8 cellular contexts compared by ENCODE assay signal in the genomic region with DNA sequence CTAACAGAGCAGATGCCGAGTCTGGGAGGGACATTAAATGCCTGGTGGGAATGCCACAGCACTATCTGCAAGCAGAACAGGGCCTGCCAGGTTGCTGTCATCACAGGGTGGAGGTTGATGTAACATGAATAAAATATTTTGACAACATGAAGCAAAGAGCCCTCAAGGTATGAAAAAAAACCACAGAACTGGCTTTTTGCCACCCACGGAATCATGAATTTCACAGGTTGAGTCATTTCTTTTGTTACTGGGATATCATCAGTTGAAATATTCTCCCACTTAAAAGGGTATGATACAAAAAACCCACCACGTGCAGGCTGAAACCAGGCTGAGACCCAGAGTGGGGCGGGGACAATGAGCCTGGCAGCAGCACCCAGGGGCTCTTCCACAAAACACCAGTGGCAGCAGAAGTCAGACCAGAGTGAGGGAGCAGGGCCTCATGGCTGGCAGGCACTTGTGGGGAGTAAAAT.
A peak's percentile ranks its signal among the peaks of the same experiment; 100 is the strongest.
DNase-seq lines count a peak whose midpoint lies in the region; ATAC-seq and TF ChIP-seq lines count a peak whose summit lies in the region.

No MANE protein-coding gene starts in this region.

- no peaks in the 10 kb centered on the region for H3K27me3 Mint-ChIP-seq in activated T-helper 2 cell treated with anti-CD3 and anti-CD28 coated beads, Interferon-gamma antibody, Interleukin-2, Interleukin-4, amounts not matched to agents 10 μg/mL and 5 μg/mL and 100 μg/mL, durations not matched to agents 14 hours and 24 hours and 36 hours (ENCODE audit: low read depth)

- DNase-seq in AG08395 (ENCODE audit: low spot score), result peak; percentile 71
- DNase-seq in activated T-helper 2 cell treated with anti-CD3 and anti-CD28 coated beads, Interferon-gamma antibody, Interleukin-2, Interleukin-4, amounts not matched to agents 10 μg/mL and 5 μg/mL and 100 μg/mL, durations not matched to agents 14 hours and 24 hours and 36 hours (ENCODE audit: low spot score), result peak; percentile 15
- peak; percentile 62 for DNase-seq in kidney epithelial cell (ENCODE audit: low read depth)
- no peak for DNase-seq in stimulated activated naive CD4-positive, alpha-beta T cell treated with Interleukin-2 at 50 U/mL for 16 hours (lab: John Stamatoyannopoulos, UW)
- no peak for DNase-seq in NCI-H526 (lab: John Stamatoyannopoulos, UW)

- ATAC-seq in HG03565 (IDR thresholded peaks at IDR 0.05; ENCODE audit: unreplicated experiment) (peak; percentile 59), HG03045 (IDR thresholded peaks at IDR 0.05; ENCODE audit: unreplicated experiment) (no peak), GM21737 (IDR thresholded peaks at IDR 0.05; ENCODE audit: unreplicated experiment) (no peak)

- no peaks in the 10 kb centered on the region for H3K36me3 ChIP-seq in kidney epithelial cell (ENCODE audit: control insufficient read depth, insufficient read depth, low read length)

- TF ChIP-seq CTCF in kidney epithelial cell (IDR thresholded peaks at IDR 0.05; ENCODE audit: insufficient read depth, low read length, poor library complexity, severe bottlenecking), result no peak

- H3K27me3 ChIP-seq in kidney epithelial cell (ENCODE audit: control insufficient read depth, insufficient read depth, low read length), result no peaks in the 10 kb centered on the region

- intact Hi-C loops in activated T-helper 2 cell treated with anti-CD3 and anti-CD28 coated beads, Interferon-gamma antibody, Interleukin-2, Interleukin-4, amounts not matched to agents 10 μg/mL and 5 μg/mL and 100 μg/mL, durations not matched to agents 14 hours and 24 hours and 36 hours (cut with micrococcal nuclease), result loop anchor here (1.0 to 5.0 kb wide), 4 partner anchors 34 to 121 kb away; no protein-coding TSS in a partner anchor

- peaks cover 5% of the 10 kb centered on the region for H3K4me1 Mint-ChIP-seq in activated T-helper 2 cell treated with anti-CD3 and anti-CD28 coated beads, Interferon-gamma antibody, Interleukin-2, Interleukin-4, amounts not matched to agents 10 μg/mL and 5 μg/mL and 100 μg/mL, durations not matched to agents 14 hours and 24 hours and 36 hours (ENCODE audit: low read depth)

- peak overlapping the region; percentile 44 for H3K27ac Mint-ChIP-seq in activated T-helper 2 cell treated with anti-CD3 and anti-CD28 coated beads, Interferon-gamma antibody, Interleukin-2, Interleukin-4, amounts not matched to agents 10 μg/mL and 5 μg/mL and 100 μg/mL, durations not matched to agents 14 hours and 24 hours and 36 hours

- H3K36me3 Mint-ChIP-seq in activated T-helper 2 cell treated with anti-CD3 and anti-CD28 coated beads, Interferon-gamma antibody, Interleukin-2, Interleukin-4, amounts not matched to agents 10 μg/mL and 5 μg/mL and 100 μg/mL, durations not matched to agents 14 hours and 24 hours and 36 hours (ENCODE audit: low read depth), result no peaks in the 10 kb centered on the region

- H3K4me3 ChIP-seq in kidney epithelial cell (ENCODE audit: low read depth, low read length), result no peak overlapping the region

- H3K4me3 Mint-ChIP-seq in activated T-helper 2 cell treated with anti-CD3 and anti-CD28 coated beads, Interferon-gamma antibody, Interleukin-2, Interleukin-4, amounts not matched to agents 10 μg/mL and 5 μg/mL and 100 μg/mL, durations not matched to agents 14 hours and 24 hours and 36 hours (ENCODE audit: low read depth), result no peak overlapping the region

- no peaks in the 10 kb centered on the region for H3K9me3 Mint-ChIP-seq in activated T-helper 2 cell treated with anti-CD3 and anti-CD28 coated beads, Interferon-gamma antibody, Interleukin-2, Interleukin-4, amounts not matched to agents 10 μg/mL and 5 μg/mL and 100 μg/mL, durations not matched to agents 14 hours and 24 hours and 36 hours

Comparison
In these comparisons a context has a peak if more than half of its experiments do, and no peak if none do; other contexts are left out.
1. DNase-seq: peak in AG08395 (single experiment), activated T-helper 2 cell treated with anti-CD3 and anti-CD28 coated beads, Interferon-gamma antibody, Interleukin-2, Interleukin-4, amounts not matched to agents 10 μg/mL and 5 μg/mL and 100 μg/mL, durations not matched to agents 14 hours and 24 hours and 36 hours (single experiment) and kidney epithelial cell (single experiment); none in stimulated activated naive CD4-positive, alpha-beta T cell treated with Interleukin-2 at 50 U/mL for 16 hours (single experiment) and NCI-H526 (0 of 2).